8 cellular contexts compared by ENCODE assay signal in the genomic region with DNA sequence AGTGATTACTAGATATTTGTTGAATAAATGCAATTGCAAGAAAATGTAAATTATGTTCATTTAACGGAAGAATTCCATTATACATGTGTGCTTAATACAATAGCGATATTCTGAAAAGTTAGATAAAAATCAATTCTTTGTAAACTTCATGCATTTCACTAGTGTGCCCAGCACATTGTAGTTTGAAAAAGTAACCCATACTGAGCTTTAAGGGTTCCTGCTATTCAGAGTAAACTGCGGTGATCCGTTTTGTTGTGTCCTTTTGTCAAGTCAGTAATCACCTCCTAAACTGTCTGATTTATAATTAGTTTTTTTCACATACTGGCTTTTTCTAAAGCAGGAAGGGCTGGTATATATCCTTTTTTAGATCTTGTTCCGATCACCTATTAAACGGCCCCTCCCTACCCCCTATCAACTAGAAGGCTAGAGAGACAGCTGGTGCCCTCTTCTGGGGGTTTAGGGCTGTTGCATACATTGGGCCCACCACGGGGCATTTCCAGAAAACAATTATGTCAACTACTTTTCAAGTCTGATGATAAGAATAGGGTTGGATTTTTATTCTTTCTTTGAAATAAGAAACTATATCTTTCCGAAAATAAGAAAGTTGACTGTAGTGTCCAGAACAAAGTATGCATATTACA. TPM values are rescaled to one million over a fixed set of nuclear protein-coding genes. Genes with fewer than 3 reads are reported as not detected.
DNase-seq lines count a peak whose midpoint lies in the region; ATAC-seq lines count a peak whose summit lies in the region.

No MANE protein-coding gene starts in this region.

- DNase-seq in AG20443 (ENCODE audit: low spot score) (peak; percentile 55), NCI-H1092 treated with DMSO at 0.1 percent for 48 hours (lab: John Stamatoyannopoulos, UW) (peak; percentile 6), dermis blood vessel endothelial cell (peak; percentile 72), mesendoderm (peak; percentile 59)
- no peak for DNase-seq in stimulated activated effector memory CD8-positive, alpha-beta T cell treated with anti-CD3 and anti-CD28 coated beads, Interleukin-12 subunit alpha, Interleukin-12 subunit beta, amount 100 ng/mL, for 72 hours (ENCODE audit: low spot score in 2 of 2)

- no peak overlapping the region for H2AK5ac ChIP-seq in mesendoderm (ENCODE audit: low read length)

- no peak overlapping the region for H4K8ac ChIP-seq in mesendoderm (ENCODE audit: low read depth, low read length)

- no peak overlapping the region for H3K27ac ChIP-seq in mesendoderm (ENCODE audit: low read depth, low read length)

- H3K4me1 ChIP-seq in mesendoderm (ENCODE audit: control insufficient read depth, low read depth, low read length) = no peaks in the 10 kb centered on the region

- no peak overlapping the region for H3K4me3 ChIP-seq in mesendoderm (ENCODE audit: low read length)

- H2BK120ac ChIP-seq in mesendoderm (ENCODE audit: low read depth, low read length) = no peak overlapping the region

- no peak overlapping the region for H2BK15ac ChIP-seq in mesendoderm (replicated peaks; ENCODE audit: low read depth)

- H3K4me2 ChIP-seq in mesendoderm (ENCODE audit: low read length) = no peak overlapping the region

- H3K27me3 ChIP-seq in mesendoderm (ENCODE audit: insufficient read depth, low read length, poor library complexity) = no peaks in the 10 kb centered on the region

- H3K18ac ChIP-seq in mesendoderm (ENCODE audit: low read length) = no peak overlapping the region

- H4K5ac ChIP-seq in mesendoderm (ENCODE audit: low read length) = no peak overlapping the region

- H2BK5ac ChIP-seq in mesendoderm (ENCODE audit: low read length) = no peak overlapping the region

- no peak overlapping the region for H3K4ac ChIP-seq in mesendoderm (ENCODE audit: low read depth, low read length)

- H3K56ac ChIP-seq in mesendoderm (ENCODE audit: low read length) = no peak overlapping the region

- H3K79me2 ChIP-seq in mesendoderm (ENCODE audit: control insufficient read depth, insufficient read depth, low read length) = no peaks in the 10 kb centered on the region

- H3K9ac ChIP-seq in mesendoderm (ENCODE audit: low read length) = no peak overlapping the region

- H3K4me3 Mint-ChIP-seq in stimulated activated effector memory CD8-positive, alpha-beta T cell treated with anti-CD3 and anti-CD28 coated beads, Interleukin-12 subunit alpha, Interleukin-12 subunit beta, amount 100 ng/mL, for 72 hours = no peak overlapping the region

- no peaks in the 10 kb centered on the region for H3K79me1 ChIP-seq in mesendoderm (ENCODE audit: low read length)

- no peak overlapping the region for H3K23ac ChIP-seq in mesendoderm (ENCODE audit: low read length)

- no peaks in the 10 kb centered on the region for H3K4me1 Mint-ChIP-seq in stimulated activated effector memory CD8-positive, alpha-beta T cell treated with anti-CD3 and anti-CD28 coated beads, Interleukin-12 subunit alpha, Interleukin-12 subunit beta, amount 100 ng/mL, for 72 hours

- no peaks in the 10 kb centered on the region for H3K9me3 Mint-ChIP-seq in stimulated activated effector memory CD8-positive, alpha-beta T cell treated with anti-CD3 and anti-CD28 coated beads, Interleukin-12 subunit alpha, Interleukin-12 subunit beta, amount 100 ng/mL, for 72 hours

- no CpG with 5 or more reads among the region's 8 CpGs for WGBS in mesendoderm (ENCODE audit: extremely low coverage, insufficient coverage, low lambda C conversion rate)

- no peaks in the 10 kb centered on the region for H3K36me3 ChIP-seq in mesendoderm (ENCODE audit: control insufficient read depth, insufficient read depth, low read length)

- H3K36me3 Mint-ChIP-seq in stimulated activated effector memory CD8-positive, alpha-beta T cell treated with anti-CD3 and anti-CD28 coated beads, Interleukin-12 subunit alpha, Interleukin-12 subunit beta, amount 100 ng/mL, for 72 hours = no peaks in the 10 kb centered on the region

- H3K27ac Mint-ChIP-seq in stimulated activated effector memory CD8-positive, alpha-beta T cell treated with anti-CD3 and anti-CD28 coated beads, Interleukin-12 subunit alpha, Interleukin-12 subunit beta, amount 100 ng/mL, for 72 hours = no peak overlapping the region

- ATAC-seq in GM18502 (IDR thresholded peaks at IDR 0.05; ENCODE audit: poor library complexity, unreplicated experiment) (peak; percentile 76), GM21737 (IDR thresholded peaks at IDR 0.05; ENCODE audit: unreplicated experiment) (no peak), HG02840 (IDR thresholded peaks at IDR 0.05; ENCODE audit: low FRiP score, unreplicated experiment) (no peak)
- ATAC-seq in stimulated activated effector memory CD8-positive, alpha-beta T cell treated with anti-CD3 and anti-CD28 coated beads, Interleukin-12 subunit alpha, Interleukin-12 subunit beta, amount 100 ng/mL, for 72 hours = no peak

RNA-seq across cellular contexts. Expression of a gene that starts 7.0 kb away (rescaled TPM):
- total RNA-seq in dermis blood vessel endothelial cell = not detected in 2 replicates
- polyA plus RNA-seq in mesendoderm (2013, experiment 1 of 2) = not detected
- polyA plus RNA-seq in mesendoderm (2013, experiment 2 of 2) = not detected

Comparison
In these comparisons a context has a peak if more than half of its experiments do, and no peak if none do; other contexts are left out.
1. DNase-seq: peak in AG20443 (single experiment), NCI-H1092 treated with DMSO at 0.1 percent for 48 hours (single experiment), dermis blood vessel endothelial cell (single experiment) and mesendoderm (single experiment); none in stimulated activated effector memory CD8-positive, alpha-beta T cell treated with anti-CD3 and anti-CD28 coated beads, Interleukin-12 subunit alpha, Interleukin-12 subunit beta, amount 100 ng/mL, for 72 hours (0 of 2).